Comparison of ENCODE assay signal across 8 cellular contexts in genomic region chr14:102917469-102918211, GRCh38.
A peak's percentile ranks its signal among the peaks of the same experiment; 100 is the strongest.
DNase-seq lines count a peak whose midpoint lies in the region; ATAC-seq and TF ChIP-seq lines count a peak whose summit lies in the region.

No MANE protein-coding gene starts in this region.

- peak overlapping the region; percentile 71 for H3K27ac ChIP-seq in DOHH2 (ENCODE audit: low read depth, low read length)

- H3K79me2 ChIP-seq in DOHH2 (ENCODE audit: control insufficient read depth, low read length) = no peaks in the 10 kb centered on the region

- DNase-seq in KG1 (lab: John Stamatoyannopoulos, UW) (peak; percentile 22), cerebellar cortex (ENCODE audit: low spot score) (peak; percentile 61), medulla oblongata (ENCODE audit: extremely low spot score) (peak; percentile 52)
- DNase-seq in stimulated activated CD8-positive, alpha-beta memory T cell treated with anti-CD3 and anti-CD28 coated beads, Interleukin-7, amount 100 ng/mL, for 4 hours (ENCODE audit: low read depth in 2 of 2) = peak; percentile 36 to 38

- no peaks in the 10 kb centered on the region for H3K36me3 ChIP-seq in DOHH2 (ENCODE audit: control insufficient read depth, low read length)

- TF ChIP-seq CTCF in DOHH2 (IDR thresholded peaks at IDR 0.05; ENCODE audit: low read depth, low read length, poor library complexity, severe bottlenecking) = peak; percentile 89

- H3F3A ChIP-seq in DOHH2 (ENCODE audit: control insufficient read depth, insufficient read depth) = no peaks in the 10 kb centered on the region; the same call in 1 of the 2 replicates

- H3K4me3 ChIP-seq in DOHH2 (ENCODE audit: low read length) = peak overlapping the region; percentile 15; the same call in 1 of the 2 replicates

- H3K4me1 ChIP-seq in DOHH2 (ENCODE audit: control insufficient read depth, low read length) = peaks cover 50% of the 10 kb centered on the region

- H3K4me2 ChIP-seq in DOHH2 (ENCODE audit: low read length) = peak overlapping the region; percentile 51

- no peaks in the 10 kb centered on the region for H4K20me1 ChIP-seq in DOHH2 (ENCODE audit: control insufficient read depth, insufficient read depth, low read depth, low read length)

- peak; percentile 21 to 33 for ATAC-seq in activated CD4-positive, CD25-positive, alpha-beta regulatory T cell treated with anti-CD3 and anti-CD28 coated beads, Interleukin-2, amount 50 U/mL, for 24 hours
- ATAC-seq in HG03460 (IDR thresholded peaks at IDR 0.05; ENCODE audit: unreplicated experiment) (no peak), GM21367 (IDR thresholded peaks at IDR 0.05; ENCODE audit: unreplicated experiment) (no peak)

- peaks cover 6% of the 10 kb centered on the region for H3K27me3 ChIP-seq in DOHH2 (ENCODE audit: control insufficient read depth, low read length)

- no peaks in the 10 kb centered on the region for H3K9me2 ChIP-seq in DOHH2 (replicated peaks; ENCODE audit: control insufficient read depth, low read length)

- H3K9me3 ChIP-seq in DOHH2 (ENCODE audit: control insufficient read depth, insufficient read depth, low read length) = peaks cover 2% of the 10 kb centered on the region; the same call in 1 of the 2 replicates

Comparison
In these comparisons a context has a peak if more than half of its experiments do, and no peak if none do; other contexts are left out.
1. ATAC-seq: peak in activated CD4-positive, CD25-positive, alpha-beta regulatory T cell treated with anti-CD3 and anti-CD28 coated beads, Interleukin-2, amount 50 U/mL, for 24 hours (2 of 2); none in HG03460 (single experiment) and GM21367 (single experiment).
2. Peak in every context shown above with its lines, with median percentiles within 50 percentile points of each other: DNase-seq.